In genomic region chr17:45294506-45294905, GRCh38 we compare ENCODE assay signal across 9 cellular contexts. TPM values are rescaled to one million over a fixed set of nuclear protein-coding genes. Genes with fewer than 3 reads are reported as not detected.
DNase-seq lines count a peak whose midpoint lies in the region; TF ChIP-seq lines count a peak whose summit lies in the region.
"Had no signal": no experiment of that assay in that cellular context is flagged by ENCODE, and none has a peak within 500 bp of the region (broad histone marks: within the 10 kb centered on the region; RNA-seq: fewer than 3 reads in every experiment).

No MANE protein-coding gene starts in this region.

- no peak overlapping the region for H3K9ac ChIP-seq in OCI-LY3 (ENCODE audit: low read length)

- peaks cover 95% of the 10 kb centered on the region for H4K20me1 ChIP-seq in OCI-LY3 (ENCODE audit: insufficient read depth, low read length)
- peaks cover 83% of the 10 kb centered on the region for H4K20me1 ChIP-seq in osteoblast (ENCODE audit: insufficient read depth, low read length)

- H3K4me1 ChIP-seq in OCI-LY3 (ENCODE audit: low read length) (peaks cover 88% of the 10 kb centered on the region), osteoblast (ENCODE audit: insufficient read depth, low read length) (peaks cover 57% of the 10 kb centered on the region)

- H3K36me3 ChIP-seq in OCI-LY3 (replicated peaks; ENCODE audit: low read depth, low read length) (peaks cover 61% of the 10 kb centered on the region), osteoblast (ENCODE audit: insufficient read depth, low read length) (peaks cover 36% of the 10 kb centered on the region)

- no peaks in the 10 kb centered on the region for H3K9me3 ChIP-seq in OCI-LY3 (ENCODE audit: insufficient read depth, low read length)
- H3K9me3 ChIP-seq in osteoblast (ENCODE audit: low read depth, low read length): no peaks in the 10 kb centered on the region

- DNase-seq in AG20443 (ENCODE audit: low spot score): peak; percentile 79
- no peak for DNase-seq in epithelial cell of prostate (ENCODE audit: low read depth, low spot score)
- DNase-seq in osteoblast (ENCODE audit: insufficient read length, low spot score, missing footprints): peak; percentile 90
- DNase-seq in stimulated activated CD4-positive, alpha-beta T cell treated with anti-CD3 and anti-CD28 coated beads, Interleukin-4, amount 100 ng/mL, for 4 hours: no peak
- DNase-seq in activated effector memory CD4-positive, alpha-beta T cell treated with Interleukin-2 at 50 U/mL for 16 hours: no peak
- DNase-seq in stimulated activated CD8-positive, alpha-beta memory T cell treated with anti-CD3 and anti-CD28 coated beads, Interleukin-4, amount 100 ng/mL, for 48 hours: no peak
- DNase-seq in kidney tubule cell (ENCODE audit: low spot score): no peak
- DNase-seq: activated gamma-delta T cell had no signal

- H3K79me2 ChIP-seq in OCI-LY3 (ENCODE audit: low read length): peaks cover 100% of the 10 kb centered on the region
- H3K79me2 ChIP-seq in osteoblast (ENCODE audit: insufficient read depth, low read length): peaks cover 79% of the 10 kb centered on the region

- H2AFZ ChIP-seq in OCI-LY3 (ENCODE audit: low read depth, low read length) (no peak overlapping the region), osteoblast (ENCODE audit: low read length) (no peak overlapping the region)

- H3K4me2 ChIP-seq in OCI-LY3 (ENCODE audit: low read length): peak overlapping the region; percentile 59
- peak overlapping the region; percentile 49 for H3K4me2 ChIP-seq in osteoblast (ENCODE audit: insufficient read depth, low read length)

- TF ChIP-seq CTCF in OCI-LY3 (IDR thresholded peaks at IDR 0.05; ENCODE audit: low read depth, low read length): no peak
- TF ChIP-seq CTCF in osteoblast (IDR thresholded peaks at IDR 0.05; ENCODE audit: extremely low read depth, low read depth, low read length): no peak

- H3K27me3 ChIP-seq in OCI-LY3 (ENCODE audit: low read depth, low read length) (no peaks in the 10 kb centered on the region), osteoblast (ENCODE audit: insufficient read depth, low read length) (no peaks in the 10 kb centered on the region)

- no peak overlapping the region for H3K4me3 ChIP-seq in OCI-LY3 (ENCODE audit: low read length)
- H3K4me3 ChIP-seq in osteoblast (ENCODE audit: insufficient read depth, low read length): no peak overlapping the region

- no peak overlapping the region for H3K27ac ChIP-seq in OCI-LY3 (ENCODE audit: low read length)
- peak overlapping the region; percentile 21 for H3K27ac ChIP-seq in epithelial cell of prostate
- H3K27ac ChIP-seq in osteoblast (ENCODE audit: low read depth, low read length): peak overlapping the region; percentile 86

RNA-seq across cellular contexts. Expression of gene MAP3K14, which starts 22.3 kb away (rescaled TPM):
- total RNA-seq in osteoblast: 2.7 and 3.6 TPM in 2 replicates

RNA-seq across cellular contexts. Expression of gene SPATA32, which starts 32.6 kb away (rescaled TPM):
- not detected in 2 replicates for total RNA-seq in osteoblast

Comparison
In these comparisons a context has a peak if more than half of its experiments do, and no peak if none do; other contexts are left out.
1. DNase-seq: peak in AG20443 (single experiment) and osteoblast (single experiment); none in epithelial cell of prostate (single experiment), stimulated activated CD4-positive, alpha-beta T cell treated with anti-CD3 and anti-CD28 coated beads, Interleukin-4, amount 100 ng/mL, for 4 hours (0 of 2), activated effector memory CD4-positive, alpha-beta T cell treated with Interleukin-2 at 50 U/mL for 16 hours (single experiment), stimulated activated CD8-positive, alpha-beta memory T cell treated with anti-CD3 and anti-CD28 coated beads, Interleukin-4, amount 100 ng/mL, for 48 hours (single experiment) and kidney tubule cell (single experiment).